ENCODE assay signal across 17 cellular contexts in the genomic region with DNA sequence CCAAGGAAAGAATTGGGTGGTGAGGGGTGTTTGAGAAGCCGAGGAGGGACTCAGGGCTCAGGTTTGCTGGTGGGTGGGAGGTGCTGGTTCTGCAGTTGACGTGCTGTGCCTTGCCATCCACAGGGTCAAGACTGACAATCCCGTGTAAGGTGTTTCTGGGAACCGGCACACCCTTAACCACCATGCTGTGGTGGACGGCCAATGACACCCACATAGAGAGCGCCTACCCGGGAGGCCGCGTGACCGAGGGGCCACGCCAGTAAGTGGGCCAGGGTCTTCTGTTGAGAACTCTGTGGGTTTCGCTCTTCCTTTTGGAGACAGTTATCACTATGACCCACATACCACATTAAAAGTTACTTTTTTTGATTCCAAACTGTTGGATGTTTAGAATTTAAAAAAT. TPM values are rescaled to one million over a fixed set of nuclear protein-coding genes. Genes with fewer than 3 reads are reported as not detected.
DNase-seq lines count a peak whose midpoint lies in the region; ATAC-seq and TF ChIP-seq lines count a peak whose summit lies in the region.
"Had no signal": no experiment of that assay in that cellular context is flagged by ENCODE, and none has a peak within 500 bp of the region (broad histone marks: within the 10 kb centered on the region; RNA-seq: fewer than 3 reads in every experiment).

No MANE protein-coding gene starts in this region.

- no peak overlapping the region for H3K4me3 ChIP-seq in ACC112 (ENCODE audit: low read depth, low read length)
- peak overlapping the region; percentile 20 for H3K4me3 ChIP-seq in OCI-LY3 (ENCODE audit: low read length)
- no peak overlapping the region for H3K4me3 ChIP-seq in smooth muscle cell

- no peak overlapping the region for H3K4me3 Mint-ChIP-seq in dendritic cell treated with granulocyte-macrophage colony-stimulating factor and Interleukin-4, amounts not matched to agents 40 ng/mL and 50 ng/mL, for 4 days
- H3K4me3 Mint-ChIP-seq in HFFc6, result no peak overlapping the region
- H3K4me3 Mint-ChIP-seq in stimulated activated naive B cell treated with anti-CD40 and anti-IgM and Interleukin-4, amounts not matched to agents 10 μg/mL and 1 μg/mL and 100 μg/mL, for 72 hours, result peak overlapping the region in 1 of 2 donors; percentile 22
- H3K4me3 Mint-ChIP-seq: CD4-positive, alpha-beta memory T cell had no signal

- intact Hi-C loops in dendritic cell treated with granulocyte-macrophage colony-stimulating factor and Interleukin-4, amounts not matched to agents 40 ng/mL and 50 ng/mL, for 4 days (cut with micrococcal nuclease), result loop anchor here (5.0 kb wide), 3 partner anchors 38 to 218 kb away; no protein-coding TSS in a partner anchor

- no peaks in the 10 kb centered on the region for H3K27me3 ChIP-seq in ACC112 (ENCODE audit: insufficient read depth, low read length)
- H3K27me3 ChIP-seq in OCI-LY3 (ENCODE audit: low read depth, low read length), result no peaks in the 10 kb centered on the region
- H3K27me3 ChIP-seq in smooth muscle cell (ENCODE audit: low read depth), result no peaks in the 10 kb centered on the region

- H3K4me2 ChIP-seq in OCI-LY3 (ENCODE audit: low read length) (peak overlapping the region; percentile 75), smooth muscle cell (no peak overlapping the region)

- H3K9me3 ChIP-seq in OCI-LY3 (ENCODE audit: insufficient read depth, low read length) (no peaks in the 10 kb centered on the region), smooth muscle cell (replicated peaks; ENCODE audit: low read depth) (no peaks in the 10 kb centered on the region)

- H3K27ac ChIP-seq in ACC112 (ENCODE audit: low read depth, low read length) (peak overlapping the region; percentile 96), OCI-LY3 (ENCODE audit: low read length) (peak overlapping the region; percentile 31), smooth muscle cell (ENCODE audit: low read depth) (peak overlapping the region; percentile 92)

- no peaks in the 10 kb centered on the region for H3K36me3 ChIP-seq in ACC112 (ENCODE audit: insufficient read depth, low read length)
- peaks cover 7% of the 10 kb centered on the region for H3K36me3 ChIP-seq in OCI-LY3 (replicated peaks; ENCODE audit: low read depth, low read length)
- no peaks in the 10 kb centered on the region for H3K36me3 ChIP-seq in smooth muscle cell (ENCODE audit: low read depth)

- H3K36me3 Mint-ChIP-seq in dendritic cell treated with granulocyte-macrophage colony-stimulating factor and Interleukin-4, amounts not matched to agents 40 ng/mL and 50 ng/mL, for 4 days (ENCODE audit: low read depth), result peaks cover 98% of the 10 kb centered on the region
- no peaks in the 10 kb centered on the region for H3K36me3 Mint-ChIP-seq in HFFc6 (ENCODE audit: low read depth)
- no peaks in the 10 kb centered on the region for H3K36me3 Mint-ChIP-seq in stimulated activated naive B cell treated with anti-CD40 and anti-IgM and Interleukin-4, amounts not matched to agents 10 μg/mL and 1 μg/mL and 100 μg/mL, for 72 hours
- H3K36me3 Mint-ChIP-seq: CD4-positive, alpha-beta memory T cell had no signal

- DNase-seq in smooth muscle cell (lab: John Stamatoyannopoulos, UW; ENCODE audit: unreplicated experiment) (no peak), HFFc6 (no peak)
- no peak for DNase-seq in activated CD8-positive, alpha-beta memory T cell treated with anti-CD3 and anti-CD28 coated beads, Interleukin-2, amount 50 U/mL, for 4 hours
- DNase-seq in stimulated activated naive B cell treated with anti-CD40 and anti-IgM and Interleukin-4, amounts not matched to agents 10 μg/mL and 1 μg/mL and 100 μg/mL, for 72 hours, result no peak
- DNase-seq: AML-193; CD4-positive, alpha-beta memory T cell; DMS79 treated with DMSO at 0.1 percent for 48 hours; GOT3; KG1; NCI-H1092; NCI-H69; PC-3 had no signal

- no peak for ATAC-seq in stimulated activated naive B cell treated with anti-CD40 and anti-IgM and Interleukin-4, amounts not matched to agents 10 μg/mL and 1 μg/mL and 100 μg/mL, for 72 hours (replicated peaks)
- ATAC-seq: PC-3 had no signal

- H3F3A ChIP-seq in smooth muscle cell (ENCODE audit: low read depth), result peaks cover 46% of the 10 kb centered on the region

- H3K79me2 ChIP-seq in ACC112 (ENCODE audit: control insufficient read depth, insufficient read depth, low read length, unreplicated experiment), result no peaks in the 10 kb centered on the region
- H3K79me2 ChIP-seq in OCI-LY3 (ENCODE audit: low read length), result no peaks in the 10 kb centered on the region
- H3K79me2 ChIP-seq in smooth muscle cell (ENCODE audit: low read depth), result no peaks in the 10 kb centered on the region

- TF ChIP-seq CTCF in OCI-LY3 (IDR thresholded peaks at IDR 0.05; ENCODE audit: low read depth, low read length) (no peak), smooth muscle cell (IDR thresholded peaks at IDR 0.05; ENCODE audit: borderline replicate concordance, insufficient read depth, poor library complexity, severe bottlenecking) (no peak), HFFc6 (IDR thresholded peaks at IDR 0.05) (no peak)

- peak overlapping the region; percentile 94 for H3K27ac Mint-ChIP-seq in dendritic cell treated with granulocyte-macrophage colony-stimulating factor and Interleukin-4, amounts not matched to agents 40 ng/mL and 50 ng/mL, for 4 days
- no peak overlapping the region for H3K27ac Mint-ChIP-seq in HFFc6
- no peak overlapping the region for H3K27ac Mint-ChIP-seq in stimulated activated naive B cell treated with anti-CD40 and anti-IgM and Interleukin-4, amounts not matched to agents 10 μg/mL and 1 μg/mL and 100 μg/mL, for 72 hours
- H3K27ac Mint-ChIP-seq: CD4-positive, alpha-beta memory T cell had no signal

- no peaks in the 10 kb centered on the region for H3K9me3 Mint-ChIP-seq in dendritic cell treated with granulocyte-macrophage colony-stimulating factor and Interleukin-4, amounts not matched to agents 40 ng/mL and 50 ng/mL, for 4 days
- H3K9me3 Mint-ChIP-seq in HFFc6, result no peaks in the 10 kb centered on the region
- no peaks in the 10 kb centered on the region for H3K9me3 Mint-ChIP-seq in stimulated activated naive B cell treated with anti-CD40 and anti-IgM and Interleukin-4, amounts not matched to agents 10 μg/mL and 1 μg/mL and 100 μg/mL, for 72 hours
- H3K9me3 Mint-ChIP-seq: CD4-positive, alpha-beta memory T cell had no signal

- H2AFZ ChIP-seq in ACC112 (ENCODE audit: low read length, unreplicated experiment), result no peak overlapping the region
- H2AFZ ChIP-seq in OCI-LY3 (ENCODE audit: low read depth, low read length), result no peak overlapping the region; the same call in 1 of the 2 replicates
- no peak overlapping the region for H2AFZ ChIP-seq in smooth muscle cell (ENCODE audit: low read depth)

- WGBS in smooth muscle cell (ENCODE audit: low lambda C conversion rate), result 98% methylated on average over 12 of the region's 12 CpGs

- H4K20me1 ChIP-seq in OCI-LY3 (ENCODE audit: insufficient read depth, low read length) (no peaks in the 10 kb centered on the region), smooth muscle cell (ENCODE audit: low read depth) (no peaks in the 10 kb centered on the region)

- H3K4me1 ChIP-seq in ACC112 (ENCODE audit: control insufficient read depth, insufficient read depth, low read length, unreplicated experiment) (peaks cover 73% of the 10 kb centered on the region), OCI-LY3 (ENCODE audit: low read length) (peaks cover 47% of the 10 kb centered on the region), smooth muscle cell (ENCODE audit: low read depth) (peaks cover 24% of the 10 kb centered on the region)

- H3K27me3 Mint-ChIP-seq in dendritic cell treated with granulocyte-macrophage colony-stimulating factor and Interleukin-4, amounts not matched to agents 40 ng/mL and 50 ng/mL, for 4 days, result no peaks in the 10 kb centered on the region
- peaks cover 1% of the 10 kb centered on the region; the same call in 1 of the 2 replicates for H3K27me3 Mint-ChIP-seq in HFFc6 (ENCODE audit: insufficient read depth)
- peaks cover 6 to 9% of the 10 kb centered on the region in 2 donors for H3K27me3 Mint-ChIP-seq in stimulated activated naive B cell treated with anti-CD40 and anti-IgM and Interleukin-4, amounts not matched to agents 10 μg/mL and 1 μg/mL and 100 μg/mL, for 72 hours
- H3K27me3 Mint-ChIP-seq: CD4-positive, alpha-beta memory T cell had no signal

- H3K4me1 Mint-ChIP-seq in dendritic cell treated with granulocyte-macrophage colony-stimulating factor and Interleukin-4, amounts not matched to agents 40 ng/mL and 50 ng/mL, for 4 days (ENCODE audit: low read depth), result peaks cover 88% of the 10 kb centered on the region
- H3K4me1 Mint-ChIP-seq in HFFc6 (ENCODE audit: low read depth), result peaks cover 76% of the 10 kb centered on the region
- peaks cover 33 to 69% of the 10 kb centered on the region in 2 donors for H3K4me1 Mint-ChIP-seq in stimulated activated naive B cell treated with anti-CD40 and anti-IgM and Interleukin-4, amounts not matched to agents 10 μg/mL and 1 μg/mL and 100 μg/mL, for 72 hours

- H3K9ac ChIP-seq in OCI-LY3 (ENCODE audit: low read length), result no peak overlapping the region; the same call in 1 of the 2 replicates
- no peak overlapping the region for H3K9ac ChIP-seq in smooth muscle cell (ENCODE audit: low read depth)

RNA-seq across cellular contexts. Expression of a gene that starts 32.6 kb away (rescaled TPM):
- total RNA-seq in smooth muscle cell, result 0.90 and 4.2 TPM in 2 replicates
- polyA plus RNA-seq in smooth muscle cell, result 0.42 and 0.78 TPM in 2 replicates
- total RNA-seq in HFFc6 (2021; fragmentation: NEBNext Ultra II Directional; extraction: Animal tissue kit (Norgen Biotek cat#: 25700)), result under 1 TPM in 2 of 6 experiments, not detected in 4; 0.25 to 0.36 TPM
- total RNA-seq: A673; CD4-positive, alpha-beta memory T cell; M059J had no signal

Comparison
In these comparisons a context has a peak if more than half of its experiments do, and no peak if none do; other contexts are left out.
1. H3K27ac ChIP-seq: peak in every context shown above with its lines; median percentile 96 in ACC112; 92 in smooth muscle cell; 31 in OCI-LY3.